ENCODE assay signal across 26 cellular contexts in the genomic region with DNA sequence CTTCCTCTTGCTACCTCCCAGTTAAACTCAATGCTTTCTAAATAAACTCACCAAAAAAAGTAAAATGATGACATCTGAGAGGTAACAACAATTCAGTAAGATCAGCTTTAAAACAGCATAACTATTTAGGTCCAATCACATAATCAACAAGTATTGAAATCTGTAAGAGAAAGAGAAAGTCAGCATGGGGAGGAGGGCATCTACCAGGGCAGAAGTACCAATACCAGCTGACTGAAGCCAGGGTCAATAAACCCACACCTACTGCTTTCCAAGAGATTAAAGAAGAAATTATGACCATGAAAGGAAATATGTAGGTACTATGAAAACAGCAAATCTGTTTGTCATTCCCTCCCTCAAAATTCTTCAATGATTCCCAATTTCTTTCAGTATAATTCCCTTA.
"Had no signal": no experiment of that assay in that cellular context is flagged by ENCODE, and none has a peak within 500 bp of the region (broad histone marks: within the 10 kb centered on the region; RNA-seq: fewer than 3 reads in every experiment).

No MANE protein-coding gene starts in this region.

- H3K4me3 Mint-ChIP-seq: dendritic cell treated with granulocyte-macrophage colony-stimulating factor and Interleukin-4, amounts not matched to agents 40 ng/mL and 50 ng/mL, for 4 days; effector memory CD8-positive, alpha-beta T cell; endodermal cell had no signal

- ATAC-seq: effector memory CD8-positive, alpha-beta T cell; gastrocnemius medialis; gastroesophageal sphincter had no signal

- H3K27ac Mint-ChIP-seq: dendritic cell treated with granulocyte-macrophage colony-stimulating factor and Interleukin-4, amounts not matched to agents 40 ng/mL and 50 ng/mL, for 4 days; effector memory CD8-positive, alpha-beta T cell; endodermal cell had no signal

- DNase-seq: cerebellar nuclear complex; colonic mucosa; cortex of kidney; dermis blood vessel endothelial cell; dorsolateral prefrontal cortex; effector CD4-positive, alpha-beta T cell; effector CD8-positive, alpha-beta T cell; effector memory CD4-positive, alpha-beta T cell; effector memory CD8-positive, alpha-beta T cell; endodermal cell; erythroblast; esophagus squamous epithelium; foreskin fibroblast; foreskin melanocyte; gastrocnemius medialis; glutamatergic neuron had no signal

- H3K36me3 ChIP-seq: colonic mucosa, esophagus muscularis mucosa, esophagus squamous epithelium, gastrocnemius medialis, gastroesophageal sphincter had no signal

- H3K4me3 ChIP-seq: colonic mucosa, coronary artery, dorsolateral prefrontal cortex, esophagus muscularis mucosa, esophagus squamous epithelium, gastrocnemius medialis, gastroesophageal sphincter had no signal

- H3K27ac ChIP-seq: colonic mucosa, coronary artery, dorsolateral prefrontal cortex, epithelial cell of prostate, esophagus muscularis mucosa, esophagus squamous epithelium, foreskin keratinocyte, gastrocnemius medialis, gastroesophageal sphincter had no signal

- H3K27me3 ChIP-seq: colonic mucosa, esophagus muscularis mucosa, foreskin keratinocyte, gastrocnemius medialis had no signal

- H3K4me1 ChIP-seq: colonic mucosa, esophagus muscularis mucosa, esophagus squamous epithelium, gastrocnemius medialis, gastroesophageal sphincter had no signal

- H3K9me3 ChIP-seq: colonic mucosa, esophagus muscularis mucosa, esophagus squamous epithelium, gastrocnemius medialis, gastroesophageal sphincter had no signal

- FAIRE-seq: colon, endometrium, endothelial cell of umbilical vein, frontal cortex had no signal

- H3K9me3 Mint-ChIP-seq: dendritic cell treated with granulocyte-macrophage colony-stimulating factor and Interleukin-4, amounts not matched to agents 40 ng/mL and 50 ng/mL, for 4 days; effector memory CD8-positive, alpha-beta T cell; endodermal cell had no signal
